8 cellular contexts compared by ENCODE assay signal in the genomic region with DNA sequence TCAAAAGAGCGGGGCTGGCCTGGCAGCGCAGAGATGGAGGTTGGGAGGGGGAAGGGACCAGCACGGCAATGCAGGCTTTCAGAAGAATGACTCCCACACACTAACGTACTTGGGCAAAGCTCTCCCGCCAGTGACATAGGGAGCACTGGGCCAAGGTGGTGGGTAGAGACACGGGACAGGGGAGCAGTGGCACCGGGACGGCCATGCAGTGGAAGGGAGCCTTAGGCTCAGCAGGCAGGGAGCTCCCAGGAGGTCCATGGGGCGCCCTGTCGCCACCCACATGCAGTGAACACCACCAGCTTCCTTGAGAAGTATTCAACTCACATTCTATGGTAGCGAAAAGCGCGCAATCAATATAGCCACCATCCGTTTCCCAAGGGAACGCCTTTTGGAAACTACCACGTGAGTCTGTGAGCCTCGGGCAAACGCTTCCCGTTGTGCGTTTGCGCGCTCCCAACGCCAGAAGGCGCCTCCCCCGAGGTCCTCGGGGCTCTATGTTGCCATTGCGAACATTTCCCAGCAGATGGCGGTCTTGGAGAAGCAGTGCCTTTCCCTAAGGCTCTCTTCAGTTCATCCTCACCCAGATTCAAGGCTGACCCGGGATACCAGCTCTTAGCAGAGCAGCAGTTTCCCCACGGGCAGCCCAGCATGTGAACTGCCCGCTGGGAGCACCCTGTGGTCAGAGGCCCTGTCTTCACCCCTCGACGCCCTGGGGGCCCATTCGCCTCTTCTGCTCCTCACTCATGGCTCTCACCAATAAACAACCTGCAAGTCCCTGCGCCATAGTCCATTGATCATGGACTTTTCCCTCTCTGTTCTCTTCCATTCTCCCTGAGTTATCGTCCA.
A peak's percentile ranks its signal among the peaks of the same experiment; 100 is the strongest.
DNase-seq lines count a peak whose midpoint lies in the region; ATAC-seq and TF ChIP-seq lines count a peak whose summit lies in the region.

No MANE protein-coding gene starts in this region.

- H3K4me3 ChIP-seq in GM12865 (ENCODE audit: low read depth, low read length) (peak overlapping the region; percentile 55), retinal pigment epithelial cell (ENCODE audit: low read length) (peak overlapping the region; percentile 58)

- TF ChIP-seq CTCF in GM12865 (IDR thresholded peaks at IDR 0.05; ENCODE audit: insufficient read depth, low read depth, low read length, missing control alignments) (peak; percentile 98), retinal pigment epithelial cell (conservative IDR thresholded peaks at IDR 0.05; ENCODE audit: low read depth, low read length) (peak; percentile 98)

- DNase-seq in GM12865 (ENCODE audit: low read depth): peak; percentile 85
- peak; percentile 78 for DNase-seq in NCI-H146 treated with DMSO at 0.1 percent for 48 hours (lab: John Stamatoyannopoulos, UW; ENCODE audit: unreplicated experiment)
- DNase-seq in T-helper 22 cell (ENCODE audit: low read depth): peak; percentile 21
- peak; percentile 95 for DNase-seq in astrocyte of the hippocampus (ENCODE audit: low read depth, low spot score)
- DNase-seq in hippocampal formation (lab: John Stamatoyannopoulos, UW): peak; percentile 89 to 91
- peak; percentile 39 for DNase-seq in retinal pigment epithelial cell (ENCODE audit: low read depth)

- peak; percentile 78 for ATAC-seq in HG02678 (IDR thresholded peaks at IDR 0.05; ENCODE audit: unreplicated experiment)
- ATAC-seq in HG03095 (IDR thresholded peaks at IDR 0.05; ENCODE audit: unreplicated experiment): no peak

Comparison
In these comparisons a context has a peak if more than half of its experiments do, and no peak if none do; other contexts are left out.
1. DNase-seq: peak in every context shown above with its lines; median percentile 95 in astrocyte of the hippocampus; 90 in hippocampal formation; 85 in GM12865; 78 in NCI-H146 treated with DMSO at 0.1 percent for 48 hours; 39 in retinal pigment epithelial cell; 21 in T-helper 22 cell.